Comparison of ENCODE assay signal across 18 cellular contexts in genomic region chr1:162725301-162725834, GRCh38.
"Had no signal": no experiment of that assay in that cellular context is flagged by ENCODE, and none has a peak within 500 bp of the region (broad histone marks: within the 10 kb centered on the region; RNA-seq: fewer than 3 reads in every experiment).

No MANE protein-coding gene starts in this region.

- DNase-seq: activated CD4-positive, alpha-beta T cell treated with anti-CD3 and anti-CD28 coated beads, Interleukin-2, amount 10 ng/mL, durations not matched to agents 7 days and 5 days; activated CD4-positive, CD25-positive, alpha-beta regulatory T cell; activated CD8-positive, alpha-beta memory T cell treated with anti-CD3 and anti-CD28 coated beads for 24 hours; activated gamma-delta T cell treated with Interleukin-2 at 50 U/mL for 16 hours; brain microvascular endothelial cell; cortex of kidney; effector CD4-positive, alpha-beta T cell; esophagus squamous epithelium; head of caudate nucleus; kidney glomerular epithelial cell; mesendoderm had no signal

- H3K27me3 Mint-ChIP-seq: activated CD4-positive, alpha-beta T cell treated with anti-CD3 and anti-CD28 coated beads, Interleukin-2, amount 10 ng/mL, durations not matched to agents 7 days and 5 days; progenitor cell of endocrine pancreas; stimulated activated naive CD8-positive, alpha-beta T cell treated with anti-CD3 and anti-CD28 coated beads, Interleukin-15, Interleukin-2, amounts not matched to agents 100 ng/mL and 50 ng/mL, for 24 hours had no signal

- H3K36me3 ChIP-seq: brain microvascular endothelial cell, esophagus squamous epithelium, thoracic aorta had no signal

- H3K4me1 Mint-ChIP-seq: activated CD4-positive, alpha-beta T cell treated with anti-CD3 and anti-CD28 coated beads, Interleukin-2, amount 10 ng/mL, durations not matched to agents 7 days and 5 days; nephron had no signal

- H3K9me3 ChIP-seq: esophagus squamous epithelium, thoracic aorta had no signal

- H3K27ac ChIP-seq: brain microvascular endothelial cell, esophagus squamous epithelium had no signal

- H3K27me3 ChIP-seq: brain microvascular endothelial cell, esophagus squamous epithelium had no signal

- H3K4me3 ChIP-seq: esophagus squamous epithelium, thoracic aorta had no signal

- H3K9me3 Mint-ChIP-seq: activated CD4-positive, alpha-beta T cell treated with anti-CD3 and anti-CD28 coated beads, Interleukin-2, amount 10 ng/mL, durations not matched to agents 7 days and 5 days; nephron; T-helper 2 cell treated with Interferon-gamma antibody and Interleukin-4, amounts not matched to agents 5 μg/mL and 100 μg/mL, for 36 hours had no signal

- H3K27ac Mint-ChIP-seq: activated CD4-positive, alpha-beta T cell treated with anti-CD3 and anti-CD28 coated beads, Interleukin-2, amount 10 ng/mL, durations not matched to agents 7 days and 5 days; activated naive CD8-positive, alpha-beta T cell; nephron; progenitor cell of endocrine pancreas; stimulated activated naive CD8-positive, alpha-beta T cell treated with anti-CD3 and anti-CD28 coated beads, Interleukin-15, Interleukin-2, amounts not matched to agents 100 ng/mL and 50 ng/mL, for 24 hours; T-helper 2 cell treated with Interferon-gamma antibody and Interleukin-4, amounts not matched to agents 5 μg/mL and 100 μg/mL, for 36 hours had no signal

- H3K4me3 Mint-ChIP-seq: activated CD4-positive, alpha-beta T cell treated with anti-CD3 and anti-CD28 coated beads, Interleukin-2, amount 10 ng/mL, durations not matched to agents 7 days and 5 days; activated naive CD8-positive, alpha-beta T cell; nephron; stimulated activated naive CD8-positive, alpha-beta T cell treated with anti-CD3 and anti-CD28 coated beads, Interleukin-15, Interleukin-2, amounts not matched to agents 100 ng/mL and 50 ng/mL, for 24 hours; T-helper 2 cell treated with Interferon-gamma antibody and Interleukin-4, amounts not matched to agents 5 μg/mL and 100 μg/mL, for 36 hours had no signal

- H3K4me1 ChIP-seq: esophagus squamous epithelium had no signal

- ATAC-seq: right cardiac atrium had no signal

- H3K36me3 Mint-ChIP-seq: activated naive CD8-positive, alpha-beta T cell had no signal
